In the genomic region with DNA sequence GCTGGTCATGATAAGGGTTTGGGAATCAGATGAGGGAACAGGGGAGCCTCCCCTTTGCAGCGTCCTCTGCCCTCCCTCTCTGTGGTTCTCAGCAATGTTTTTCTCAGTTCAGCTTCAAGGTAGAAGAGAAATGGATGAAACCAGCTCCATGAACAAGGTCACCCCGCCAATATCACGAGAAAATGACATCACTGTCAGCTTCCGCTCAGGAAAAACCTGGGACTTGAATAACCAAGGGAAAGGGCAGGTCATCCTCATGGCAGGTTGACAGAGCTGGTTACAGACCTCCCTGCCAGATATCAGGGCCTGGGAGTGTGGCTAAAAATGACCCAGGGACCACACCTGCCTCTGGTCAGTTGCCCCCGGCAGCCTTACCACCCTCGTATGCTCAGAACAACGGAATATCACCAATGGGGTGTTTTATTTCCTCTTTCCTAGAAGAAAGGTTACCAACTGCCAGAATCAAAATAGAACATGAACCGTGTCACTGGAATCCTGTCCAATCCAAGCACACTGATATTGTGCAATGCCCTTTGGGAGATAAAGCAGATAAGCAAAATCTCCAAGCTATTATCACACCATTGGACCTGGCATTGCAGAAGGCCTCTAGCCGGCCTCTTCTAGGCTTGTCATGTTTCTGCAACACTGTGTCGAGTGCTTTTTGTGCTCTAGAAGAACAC, we compare ENCODE assay signal across 1 cellular context.
A peak's percentile ranks its signal among the peaks of the same experiment; 100 is the strongest.
TF ChIP-seq lines count a peak whose summit lies in the region.

No MANE protein-coding gene starts in this region.

TF ChIP-seq in K562, 482 proteins besides CTCF, POLR2A, EP300 and RAD21 (continued from another document and continues in another):
- TF ChIP-seq, protein P1, sequence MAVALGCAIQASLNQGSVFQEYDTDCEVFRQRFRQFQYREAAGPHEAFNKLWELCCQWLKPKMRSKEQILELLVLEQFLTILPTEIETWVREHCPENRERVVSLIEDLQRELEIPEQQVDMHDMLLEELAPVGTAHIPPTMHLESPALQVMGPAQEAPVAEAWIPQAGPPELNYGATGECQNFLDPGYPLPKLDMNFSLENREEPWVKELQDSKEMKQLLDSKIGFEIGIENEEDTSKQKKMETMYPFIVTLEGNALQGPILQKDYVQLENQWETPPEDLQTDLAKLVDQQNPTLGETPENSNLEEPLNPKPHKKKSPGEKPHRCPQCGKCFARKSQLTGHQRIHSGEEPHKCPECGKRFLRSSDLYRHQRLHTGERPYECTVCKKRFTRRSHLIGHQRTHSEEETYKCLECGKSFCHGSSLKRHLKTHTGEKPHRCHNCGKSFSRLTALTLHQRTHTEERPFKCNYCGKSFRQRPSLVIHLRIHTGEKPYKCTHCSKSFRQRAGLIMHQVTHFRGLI (CRISPR knock-in tag; IDR thresholded peaks at IDR 0.05): no peak
- 0 out of 2 replicates have a peak, but pooled peaks have one; percentile 24 for TF ChIP-seq ZNF41 (CRISPR knock-in tag; conservative IDR thresholded peaks at IDR 0.05)
- TF ChIP-seq RFX5 (IDR thresholded peaks at IDR 0.05; ENCODE audit: low read depth, low read length): no peak
- TF ChIP-seq ID3 (CRISPR knock-in tag; IDR thresholded peaks at IDR 0.05): no peak
- peak; percentile 93; the same call in 1 of the 2 replicates for TF ChIP-seq ID3 (tag; IDR thresholded peaks at IDR 0.05)
- peak; percentile 51; the same call in 1 of the 2 replicates for TF ChIP-seq TCF3 (CRISPR knock-in tag; IDR thresholded peaks at IDR 0.05)
- peak; percentile 65 for TF ChIP-seq GABPA (tag; conservative IDR thresholded peaks at IDR 0.05; ENCODE audit: low read depth)
- no peak for TF ChIP-seq ESRRB (CRISPR knock-in tag; IDR thresholded peaks at IDR 0.05; ENCODE audit: borderline replicate concordance)
- 0 out of 2 replicates have a peak, but pooled peaks have one; percentile 0 for TF ChIP-seq ELF1 (tag; IDR thresholded peaks at IDR 0.05)
- no peak for TF ChIP-seq SNIP1 (IDR thresholded peaks at IDR 0.05; ENCODE audit: low read depth)
- TF ChIP-seq BCOR (IDR thresholded peaks at IDR 0.05): no peak
- peak; percentile 100 for TF ChIP-seq CEBPB (tag; IDR thresholded peaks at IDR 0.05)
- no peak for TF ChIP-seq ZNF121 (CRISPR knock-in tag; conservative IDR thresholded peaks at IDR 0.05)
- TF ChIP-seq PHF20 (IDR thresholded peaks at IDR 0.05; ENCODE audit: partially characterized antibody): no peak
- TF ChIP-seq PHTF2 (CRISPR knock-in tag; IDR thresholded peaks at IDR 0.05): no peak
- TF ChIP-seq PHF21A (IDR thresholded peaks at IDR 0.05; ENCODE audit: borderline replicate concordance, low read depth): no peak
- TF ChIP-seq CXXC5 (CRISPR knock-in tag; IDR thresholded peaks at IDR 0.05): peak; percentile 59
- TF ChIP-seq ZNF134 (CRISPR knock-in tag; conservative IDR thresholded peaks at IDR 0.05): no peak; the same call in 1 of the 2 replicates
- no peak for TF ChIP-seq TGIF2 (CRISPR knock-in tag; IDR thresholded peaks at IDR 0.05)
- TF ChIP-seq SNAPC5 (CRISPR knock-in tag; IDR thresholded peaks at IDR 0.05): no peak
- no peak for TF ChIP-seq ZNF316 (IDR thresholded peaks at IDR 0.05)
- no peak for TF ChIP-seq ZNF184 (CRISPR knock-in tag; IDR thresholded peaks at IDR 0.05)
- no peak; the same call in 1 of the 2 replicates for TF ChIP-seq ZNF644 (tag; IDR thresholded peaks at IDR 0.05; ENCODE audit: low read depth)
- TF ChIP-seq ZBTB26 (CRISPR knock-in tag; IDR thresholded peaks at IDR 0.05): no peak
- TF ChIP-seq YY1 (IDR thresholded peaks at IDR 0.05; ENCODE audit: borderline replicate concordance in 1 of 3, control insufficient read depth in 1 of 3, extremely low read depth in 1 of 3, insufficient read depth in 3 of 3, insufficient read length in 1 of 3, insufficient replicate concordance in 2 of 3, low read depth in 1 of 3, low read length in 2 of 3): no peak
- TF ChIP-seq SOX6 (IDR thresholded peaks at IDR 0.05): peak; percentile 90
- TF ChIP-seq FOS (IDR thresholded peaks at IDR 0.05; ENCODE audit: extremely low read depth, insufficient read length): no peak
- no peak for TF ChIP-seq KDM1A (IDR thresholded peaks at IDR 0.05)
- TF ChIP-seq, protein P2, sequence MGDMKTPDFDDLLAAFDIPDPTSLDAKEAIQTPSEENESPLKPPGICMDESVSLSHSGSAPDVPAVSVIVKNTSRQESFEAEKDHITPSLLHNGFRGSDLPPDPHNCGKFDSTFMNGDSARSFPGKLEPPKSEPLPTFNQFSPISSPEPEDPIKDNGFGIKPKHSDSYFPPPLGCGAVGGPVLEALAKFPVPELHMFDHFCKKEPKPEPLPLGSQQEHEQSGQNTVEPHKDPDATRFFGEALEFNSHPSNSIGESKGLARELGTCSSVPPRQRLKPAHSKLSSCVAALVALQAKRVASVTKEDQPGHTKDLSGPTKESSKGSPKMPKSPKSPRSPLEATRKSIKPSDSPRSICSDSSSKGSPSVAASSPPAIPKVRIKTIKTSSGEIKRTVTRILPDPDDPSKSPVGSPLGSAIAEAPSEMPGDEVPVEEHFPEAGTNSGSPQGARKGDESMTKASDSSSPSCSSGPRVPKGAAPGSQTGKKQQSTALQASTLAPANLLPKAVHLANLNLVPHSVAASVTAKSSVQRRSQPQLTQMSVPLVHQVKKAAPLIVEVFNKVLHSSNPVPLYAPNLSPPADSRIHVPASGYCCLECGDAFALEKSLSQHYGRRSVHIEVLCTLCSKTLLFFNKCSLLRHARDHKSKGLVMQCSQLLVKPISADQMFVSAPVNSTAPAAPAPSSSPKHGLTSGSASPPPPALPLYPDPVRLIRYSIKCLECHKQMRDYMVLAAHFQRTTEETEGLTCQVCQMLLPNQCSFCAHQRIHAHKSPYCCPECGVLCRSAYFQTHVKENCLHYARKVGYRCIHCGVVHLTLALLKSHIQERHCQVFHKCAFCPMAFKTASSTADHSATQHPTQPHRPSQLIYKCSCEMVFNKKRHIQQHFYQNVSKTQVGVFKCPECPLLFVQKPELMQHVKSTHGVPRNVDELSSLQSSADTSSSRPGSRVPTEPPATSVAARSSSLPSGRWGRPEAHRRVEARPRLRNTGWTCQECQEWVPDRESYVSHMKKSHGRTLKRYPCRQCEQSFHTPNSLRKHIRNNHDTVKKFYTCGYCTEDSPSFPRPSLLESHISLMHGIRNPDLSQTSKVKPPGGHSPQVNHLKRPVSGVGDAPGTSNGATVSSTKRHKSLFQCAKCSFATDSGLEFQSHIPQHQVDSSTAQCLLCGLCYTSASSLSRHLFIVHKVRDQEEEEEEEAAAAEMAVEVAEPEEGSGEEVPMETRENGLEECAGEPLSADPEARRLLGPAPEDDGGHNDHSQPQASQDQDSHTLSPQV (IDR thresholded peaks at IDR 0.05): peak; percentile 91
- no peak; the same call in 1 of the 2 replicates for TF ChIP-seq MBD2 (IDR thresholded peaks at IDR 0.05; ENCODE audit: borderline replicate concordance, low read depth)
- TF ChIP-seq JUND (IDR thresholded peaks at IDR 0.05; ENCODE audit: borderline replicate concordance, low read depth, low read length): peak; percentile 66
- TF ChIP-seq JUND (tag; IDR thresholded peaks at IDR 0.05; ENCODE audit: borderline replicate concordance, low read depth, low read length): peak; percentile 86; the same call in 2 of the 3 replicates
- TF ChIP-seq FOXK1 (CRISPR knock-in tag; IDR thresholded peaks at IDR 0.05; ENCODE audit: borderline replicate concordance): no peak
- TF ChIP-seq ASH1L (IDR thresholded peaks at IDR 0.05; ENCODE audit: borderline replicate concordance, low read depth, partially characterized antibody): no peak
- peak; percentile 54 for TF ChIP-seq NEUROD1 (IDR thresholded peaks at IDR 0.05; ENCODE audit: borderline replicate concordance, low read depth, low read length, partially characterized antibody)
- TF ChIP-seq, protein P3, sequence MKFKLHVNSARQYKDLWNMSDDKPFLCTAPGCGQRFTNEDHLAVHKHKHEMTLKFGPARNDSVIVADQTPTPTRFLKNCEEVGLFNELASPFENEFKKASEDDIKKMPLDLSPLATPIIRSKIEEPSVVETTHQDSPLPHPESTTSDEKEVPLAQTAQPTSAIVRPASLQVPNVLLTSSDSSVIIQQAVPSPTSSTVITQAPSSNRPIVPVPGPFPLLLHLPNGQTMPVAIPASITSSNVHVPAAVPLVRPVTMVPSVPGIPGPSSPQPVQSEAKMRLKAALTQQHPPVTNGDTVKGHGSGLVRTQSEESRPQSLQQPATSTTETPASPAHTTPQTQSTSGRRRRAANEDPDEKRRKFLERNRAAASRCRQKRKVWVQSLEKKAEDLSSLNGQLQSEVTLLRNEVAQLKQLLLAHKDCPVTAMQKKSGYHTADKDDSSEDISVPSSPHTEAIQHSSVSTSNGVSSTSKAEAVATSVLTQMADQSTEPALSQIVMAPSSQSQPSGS (CRISPR knock-in tag; IDR thresholded peaks at IDR 0.05): no peak
- TF ChIP-seq MTF1 (CRISPR knock-in tag; IDR thresholded peaks at IDR 0.05; ENCODE audit: borderline replicate concordance): no peak
- TF ChIP-seq, protein P4, sequence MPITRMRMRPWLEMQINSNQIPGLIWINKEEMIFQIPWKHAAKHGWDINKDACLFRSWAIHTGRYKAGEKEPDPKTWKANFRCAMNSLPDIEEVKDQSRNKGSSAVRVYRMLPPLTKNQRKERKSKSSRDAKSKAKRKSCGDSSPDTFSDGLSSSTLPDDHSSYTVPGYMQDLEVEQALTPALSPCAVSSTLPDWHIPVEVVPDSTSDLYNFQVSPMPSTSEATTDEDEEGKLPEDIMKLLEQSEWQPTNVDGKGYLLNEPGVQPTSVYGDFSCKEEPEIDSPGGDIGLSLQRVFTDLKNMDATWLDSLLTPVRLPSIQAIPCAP (CRISPR knock-in tag; IDR thresholded peaks at IDR 0.05; ENCODE audit: borderline replicate concordance): no peak
- TF ChIP-seq NFXL1 (CRISPR knock-in tag; IDR thresholded peaks at IDR 0.05): no peak
- no peak for TF ChIP-seq SMAD2 (IDR thresholded peaks at IDR 0.05; ENCODE audit: low read depth, low read length)
- TF ChIP-seq ZNF143 (CRISPR knock-in tag; IDR thresholded peaks at IDR 0.05): no peak
- no peak for TF ChIP-seq ZNF23 (CRISPR knock-in tag; IDR thresholded peaks at IDR 0.05)
- TF ChIP-seq MAX (CRISPR knock-in tag; IDR thresholded peaks at IDR 0.05): no peak
- no peak for TF ChIP-seq ZNF146 (CRISPR knock-in tag; IDR thresholded peaks at IDR 0.05; ENCODE audit: unreplicated experiment)
- no peak for TF ChIP-seq STAG1 (CRISPR knock-in tag; IDR thresholded peaks at IDR 0.05; ENCODE audit: borderline replicate concordance)
- TF ChIP-seq PPARD (CRISPR knock-in tag; IDR thresholded peaks at IDR 0.05): no peak
- peak; percentile 72; the same call in 1 of the 2 replicates for TF ChIP-seq PML (IDR thresholded peaks at IDR 0.05; ENCODE audit: low read length)
- TF ChIP-seq CBX2 (IDR thresholded peaks at IDR 0.05; ENCODE audit: insufficient read depth, low read length, poor library complexity, severe bottlenecking): no peak
- no peak for TF ChIP-seq KLF16 (IDR thresholded peaks at IDR 0.05)
- TF ChIP-seq, protein P5, sequence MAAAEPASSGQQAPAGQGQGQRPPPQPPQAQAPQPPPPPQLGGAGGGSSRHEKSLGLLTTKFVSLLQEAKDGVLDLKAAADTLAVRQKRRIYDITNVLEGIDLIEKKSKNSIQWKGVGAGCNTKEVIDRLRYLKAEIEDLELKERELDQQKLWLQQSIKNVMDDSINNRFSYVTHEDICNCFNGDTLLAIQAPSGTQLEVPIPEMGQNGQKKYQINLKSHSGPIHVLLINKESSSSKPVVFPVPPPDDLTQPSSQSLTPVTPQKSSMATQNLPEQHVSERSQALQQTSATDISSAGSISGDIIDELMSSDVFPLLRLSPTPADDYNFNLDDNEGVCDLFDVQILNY (CRISPR knock-in tag; IDR thresholded peaks at IDR 0.05): no peak
- peak; percentile 83 for TF ChIP-seq ESRRA (IDR thresholded peaks at IDR 0.05; ENCODE audit: borderline replicate concordance, low read depth)
- TF ChIP-seq, protein P6, sequence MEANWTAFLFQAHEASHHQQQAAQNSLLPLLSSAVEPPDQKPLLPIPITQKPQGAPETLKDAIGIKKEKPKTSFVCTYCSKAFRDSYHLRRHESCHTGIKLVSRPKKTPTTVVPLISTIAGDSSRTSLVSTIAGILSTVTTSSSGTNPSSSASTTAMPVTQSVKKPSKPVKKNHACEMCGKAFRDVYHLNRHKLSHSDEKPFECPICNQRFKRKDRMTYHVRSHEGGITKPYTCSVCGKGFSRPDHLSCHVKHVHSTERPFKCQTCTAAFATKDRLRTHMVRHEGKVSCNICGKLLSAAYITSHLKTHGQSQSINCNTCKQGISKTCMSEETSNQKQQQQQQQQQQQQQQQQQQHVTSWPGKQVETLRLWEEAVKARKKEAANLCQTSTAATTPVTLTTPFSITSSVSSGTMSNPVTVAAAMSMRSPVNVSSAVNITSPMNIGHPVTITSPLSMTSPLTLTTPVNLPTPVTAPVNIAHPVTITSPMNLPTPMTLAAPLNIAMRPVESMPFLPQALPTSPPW (CRISPR knock-in tag; IDR thresholded peaks at IDR 0.05): peak; percentile 37; the same call in 1 of the 2 replicates
- TF ChIP-seq TEAD1 (CRISPR knock-in tag; IDR thresholded peaks at IDR 0.05): peak; percentile 52 to 66; a peak in 2 of 4 replicates
- no peak for TF ChIP-seq PYGO2 (tag; IDR thresholded peaks at IDR 0.05)
- TF ChIP-seq, protein P7, sequence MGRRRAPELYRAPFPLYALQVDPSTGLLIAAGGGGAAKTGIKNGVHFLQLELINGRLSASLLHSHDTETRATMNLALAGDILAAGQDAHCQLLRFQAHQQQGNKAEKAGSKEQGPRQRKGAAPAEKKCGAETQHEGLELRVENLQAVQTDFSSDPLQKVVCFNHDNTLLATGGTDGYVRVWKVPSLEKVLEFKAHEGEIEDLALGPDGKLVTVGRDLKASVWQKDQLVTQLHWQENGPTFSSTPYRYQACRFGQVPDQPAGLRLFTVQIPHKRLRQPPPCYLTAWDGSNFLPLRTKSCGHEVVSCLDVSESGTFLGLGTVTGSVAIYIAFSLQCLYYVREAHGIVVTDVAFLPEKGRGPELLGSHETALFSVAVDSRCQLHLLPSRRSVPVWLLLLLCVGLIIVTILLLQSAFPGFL (CRISPR knock-in tag; IDR thresholded peaks at IDR 0.05): peak; percentile 84; the same call in 1 of the 2 replicates
